Comparison of ENCODE assay signal across 9 cellular contexts in the genomic region with DNA sequence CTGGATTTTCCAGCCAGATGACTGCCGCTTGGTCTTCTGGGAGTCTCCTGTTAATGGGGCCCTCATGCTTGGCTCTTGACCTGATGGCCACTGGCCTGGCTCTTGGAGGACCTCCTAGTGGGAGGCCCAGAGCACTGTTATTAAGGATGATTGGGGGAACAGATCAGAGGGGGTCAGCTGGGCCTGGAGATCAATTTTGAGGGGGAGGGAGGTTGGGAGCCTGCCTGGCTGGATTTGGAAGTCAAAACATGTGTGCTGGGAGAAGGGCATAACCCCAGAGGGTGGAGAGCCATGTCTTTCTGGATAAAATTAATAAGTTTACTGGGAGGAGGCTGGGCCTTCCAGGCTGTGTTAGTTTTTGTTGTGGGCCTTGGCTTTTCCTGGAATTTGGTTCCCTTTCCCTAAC. TPM values are rescaled to one million over a fixed set of nuclear protein-coding genes. Genes with fewer than 3 reads are reported as not detected.
A peak's percentile ranks its signal among the peaks of the same experiment; 100 is the strongest.
DNase-seq lines count a peak whose midpoint lies in the region; ATAC-seq, FAIRE-seq and TF ChIP-seq lines count a peak whose summit lies in the region.
"Had no signal": no experiment of that assay in that cellular context is flagged by ENCODE, and none has a peak within 500 bp of the region (broad histone marks: within the 10 kb centered on the region; RNA-seq: fewer than 3 reads in every experiment).

No MANE protein-coding gene starts in this region.

- H3K4me3 ChIP-seq in body of pancreas (no peak overlapping the region), lung (no peak overlapping the region), testis (no peak overlapping the region)

- intact Hi-C loops in body of pancreas (cut with DNase I) = loop anchor here (10.0 kb wide), 1 partner anchor 407 kb away; no protein-coding TSS in a partner anchor
- intact Hi-C loops in testis (cut with DNase I; ENCODE audit: low total_unique reads) = loop anchor here (10.0 kb wide), 1 partner anchor 513 kb away; a partner anchor contains a TSS

- no peak for FAIRE-seq in GM19239 (lab: Jason Lieb, UNC)
- FAIRE-seq: A204.1 had no signal

- H3K27me3 ChIP-seq in body of pancreas (no peaks in the 10 kb centered on the region), lung (ENCODE audit: control insufficient read depth, insufficient read depth) (no peaks in the 10 kb centered on the region), testis (no peaks in the 10 kb centered on the region)

- H3K4me1 ChIP-seq in body of pancreas (peaks cover 31% of the 10 kb centered on the region), lung (ENCODE audit: control insufficient read depth in 2 of 2, insufficient read depth in 2 of 2, low read length in 2 of 2) (peaks cover 0 to 8% of the 10 kb centered on the region in 2 donors), testis (peaks cover 19% of the 10 kb centered on the region)

- H3K9me3 ChIP-seq in body of pancreas = no peaks in the 10 kb centered on the region
- H3K9me3 ChIP-seq in lung (ENCODE audit: control insufficient read depth in 2 of 2, insufficient read depth in 1 of 2, low read length in 1 of 2) = no peaks in the 10 kb centered on the region
- H3K9me3 ChIP-seq in testis = no peaks in the 10 kb centered on the region

- no peak for TF ChIP-seq POLR2A in body of pancreas (IDR thresholded peaks at IDR 0.05)
- no peak for TF ChIP-seq POLR2A in testis (IDR thresholded peaks at IDR 0.05)

- H3K27ac ChIP-seq in body of pancreas (peak overlapping the region in 3 of 4 donors; percentile 89 to 96 (median 96)), lung (ENCODE audit: low read depth in 1 of 2, low read length in 1 of 2) (peak overlapping the region; percentile 17 to 88), testis (peak overlapping the region; percentile 92 to 95)

- TF ChIP-seq CTCF in body of pancreas (IDR thresholded peaks at IDR 0.05) (no peak), lung (IDR thresholded peaks at IDR 0.05; ENCODE audit: control extremely low read depth, extremely low read depth) (no peak), testis (IDR thresholded peaks at IDR 0.05) (no peak)

- H3K36me3 ChIP-seq in body of pancreas (replicated peaks in 1 of 2; ENCODE audit: insufficient read depth in 1 of 2, low read depth in 2 of 2) (no peaks in the 10 kb centered on the region), lung (ENCODE audit: control insufficient read depth in 2 of 2, insufficient read depth in 2 of 2, low read length in 2 of 2) (no peaks in the 10 kb centered on the region), testis (ENCODE audit: low read depth, missing control alignments) (no peaks in the 10 kb centered on the region)

- WGBS in body of pancreas, 2 donors = 93 to 94% methylated on average over 1 of the region's 1 CpG
- 79 to 83% methylated on average over 1 of the region's 1 CpG for WGBS in lung, 2 donors
- 29 to 67% methylated on average over 1 of the region's 1 CpG for WGBS in testis, 2 donors

- ATAC-seq in body of pancreas (no peak), lung (ENCODE audit: insufficient read depth, low FRiP score) (no peak)

- DNase-seq in DMS 273 (lab: John Stamatoyannopoulos, UW; ENCODE audit: unreplicated experiment) (peak; percentile 21), DMS 273 treated with DMSO at 0.1 percent for 48 hours (lab: John Stamatoyannopoulos, UW) (no peak), body of pancreas (peak in 3 of 4 donors; percentile 19 to 33 (median 21)), lung (ENCODE audit: low spot score) (no peak), testis (peak; percentile 82), NCI-H524 treated with DMSO at 0.1 percent for 48 hours (lab: John Stamatoyannopoulos, UW) (no peak), GM19239 (ENCODE audit: insufficient read length, low spot score) (no peak)
- DNase-seq in activated CD4-positive, CD25-positive, alpha-beta regulatory T cell (lab: John Stamatoyannopoulos, UW) = no peak

RNA-seq across cellular contexts. Expression of a gene that starts 1.3 kb away (rescaled TPM):
- total RNA-seq in body of pancreas (10 to 100 TPM; 12.2 to 17.4 TPM), lung (10 to 100 TPM; 19.2 to 42.3 TPM), testis (10 to 100 TPM; 32.3 to 32.8 TPM)
- polyA plus RNA-seq in lung (10 to 100 TPM; 16.1 to 17.4 TPM), testis (ENCODE audit: insufficient read depth, low read depth, low replicate concordance) (14.6 TPM)

Comparison
In these comparisons a context has a peak if more than half of its experiments do, and no peak if none do; other contexts are left out.
1. DNase-seq: peak in DMS 273 (single experiment), body of pancreas (3 of 4) and testis (single experiment); none in DMS 273 treated with DMSO at 0.1 percent for 48 hours (single experiment), lung (single experiment), NCI-H524 treated with DMSO at 0.1 percent for 48 hours (single experiment), activated CD4-positive, CD25-positive, alpha-beta regulatory T cell (0 of 4) and GM19239 (single experiment).
2. Peak in every context shown above with its lines, with median percentiles within 50 percentile points of each other: H3K27ac ChIP-seq.